In the genomic region with DNA sequence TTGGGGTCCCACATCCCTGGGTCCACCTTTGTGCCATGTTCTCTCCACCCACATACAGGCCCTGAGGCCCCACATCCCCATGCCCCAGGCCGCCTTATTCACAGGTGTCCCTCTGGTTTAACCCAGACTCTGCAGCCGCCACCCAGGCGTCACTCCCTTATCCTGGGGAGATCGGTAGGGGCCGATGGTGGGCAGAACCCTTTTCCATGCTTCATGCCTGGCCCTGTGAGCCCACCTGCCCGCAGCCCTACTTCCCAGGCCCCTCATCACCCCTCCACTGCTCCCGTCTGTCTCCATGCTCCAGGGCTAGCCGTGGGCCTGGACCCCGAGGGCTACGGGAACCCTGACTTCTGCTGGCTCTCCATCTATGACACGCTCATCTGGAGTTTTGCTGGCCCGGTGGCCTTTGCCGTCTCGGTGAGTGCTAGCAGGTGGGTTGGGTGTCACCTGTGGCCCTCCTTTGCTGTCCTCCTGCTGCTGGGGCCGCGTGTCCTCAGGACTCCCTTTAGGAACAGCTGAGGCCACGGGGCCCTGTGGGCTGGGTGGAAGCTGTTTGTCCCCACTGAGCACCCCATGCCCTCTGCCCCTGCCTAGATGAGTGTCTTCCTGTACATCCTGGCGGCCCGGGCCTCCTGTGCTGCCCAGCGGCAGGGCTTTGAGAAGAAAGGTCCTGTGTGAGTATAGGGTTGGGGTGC, we compare ENCODE assay signal across 22 cellular contexts. TPM values are rescaled to one million over a fixed set of nuclear protein-coding genes. Genes with fewer than 3 reads are reported as not detected.
DNase-seq lines count a peak whose midpoint lies in the region; ATAC-seq, FAIRE-seq and TF ChIP-seq lines count a peak whose summit lies in the region.
"Had no signal": no experiment of that assay in that cellular context is flagged by ENCODE, and none has a peak within 500 bp of the region (broad histone marks: within the 10 kb centered on the region; RNA-seq: fewer than 3 reads in every experiment).

No MANE protein-coding gene starts in this region.

- H3K9ac ChIP-seq in kidney (ENCODE audit: low read length in 2 of 2): no peak overlapping the region

- CTCF ChIA-PET in HEK293 (lab: Yijun Ruan, JAX): no interaction called here

- H3K36me3 ChIP-seq in HEK293 (ENCODE audit: control insufficient read depth in 2 of 2, insufficient read depth in 1 of 2, low read length in 2 of 2) (peaks cover 0 to 73% of the 10 kb centered on the region in 2 experiments; a peak in 1 of 3 replicates), kidney (ENCODE audit: control insufficient read depth in 1 of 2, insufficient read depth in 2 of 2, low read length in 2 of 2) (no peaks in the 10 kb centered on the region)

- no peak for FAIRE-seq in kidney (lab: Jason Lieb, UNC)
- FAIRE-seq: GM12892, H1, HepG2 had no signal

- H3K4me3 ChIP-seq in HEK293 (ENCODE audit: low read depth, low read length): no peak overlapping the region
- no peak overlapping the region for H3K4me3 ChIP-seq in kidney (ENCODE audit: low read length in 2 of 2)
- H3K4me3 ChIP-seq: PC-9 had no signal

- H3K4me1 ChIP-seq in HEK293 (ENCODE audit: control insufficient read depth, insufficient read depth, low read length): peaks cover 7% of the 10 kb centered on the region
- H3K4me1 ChIP-seq in kidney (ENCODE audit: control insufficient read depth in 1 of 2, insufficient read depth in 1 of 2, low read depth in 1 of 2, low read length in 2 of 2): peaks cover 4 to 10% of the 10 kb centered on the region in 2 donors

- peak; percentile 71 for DNase-seq in kidney
- peak; percentile 55 for DNase-seq in sciatic nerve (ENCODE audit: low spot score)
- DNase-seq in NCI-H446 treated with DMSO at 0.1 percent for 48 hours (lab: John Stamatoyannopoulos, UW): no peak
- DNase-seq in NCI-H510A treated with DMSO at 0.1 percent for 48 hours (lab: John Stamatoyannopoulos, UW): no peak
- DNase-seq: ACHN; AML-193; Caco-2; CD4-positive, CD25-positive, alpha-beta regulatory T cell; DMS153; HFFc6; KG1; NCI-H1417 treated with DMSO at 0.1 percent for 48 hours; NCI-H1930; NCI-H510A; NCI-H82; PC-9 had no signal

- POLR2A ChIA-PET in HEK293 (lab: Yijun Ruan, JAX): no interaction called here

- TF ChIP-seq CTCF in HEK293 (tag by site-specific recombination; IDR thresholded peaks at IDR 0.05) (no peak), kidney (IDR thresholded peaks at IDR 0.05; ENCODE audit: borderline replicate concordance, extremely low read depth, insufficient read depth) (no peak)

- ATAC-seq in sciatic nerve (no peak), HG02981 (IDR thresholded peaks at IDR 0.05; ENCODE audit: unreplicated experiment) (no peak)
- ATAC-seq: HepG2 had no signal

- intact Hi-C loops in kidney (cut with DNase I) (loop anchor here (10.0 kb wide), 1 partner anchor 134 kb away; no protein-coding TSS in a partner anchor), sciatic nerve (cut with DNase I) (no loop called here)

- no peaks in the 10 kb centered on the region for H3K9me3 ChIP-seq in HEK293 (ENCODE audit: control insufficient read depth, insufficient read depth, low read depth, low read length)
- H3K9me3 ChIP-seq in kidney (ENCODE audit: control insufficient read depth in 1 of 2, low read length in 2 of 2): no peaks in the 10 kb centered on the region
- H3K9me3 ChIP-seq: Caco-2 had no signal

- H3K27ac ChIP-seq in HEK293 (ENCODE audit: extremely low read depth, low read depth, low read length): no peak overlapping the region
- peak overlapping the region; percentile 34 for H3K27ac ChIP-seq in angular gyrus (ENCODE audit: low read depth, low read length)
- H3K27ac ChIP-seq in kidney (ENCODE audit: low read depth in 2 of 2, low read length in 2 of 2): no peak overlapping the region
- H3K27ac ChIP-seq: PC-9 had no signal

TF ChIP-seq in HEK293, 187 proteins besides CTCF, POLR2A, EP300 and RAD21:
- TF ChIP-seq, protein P1, sequence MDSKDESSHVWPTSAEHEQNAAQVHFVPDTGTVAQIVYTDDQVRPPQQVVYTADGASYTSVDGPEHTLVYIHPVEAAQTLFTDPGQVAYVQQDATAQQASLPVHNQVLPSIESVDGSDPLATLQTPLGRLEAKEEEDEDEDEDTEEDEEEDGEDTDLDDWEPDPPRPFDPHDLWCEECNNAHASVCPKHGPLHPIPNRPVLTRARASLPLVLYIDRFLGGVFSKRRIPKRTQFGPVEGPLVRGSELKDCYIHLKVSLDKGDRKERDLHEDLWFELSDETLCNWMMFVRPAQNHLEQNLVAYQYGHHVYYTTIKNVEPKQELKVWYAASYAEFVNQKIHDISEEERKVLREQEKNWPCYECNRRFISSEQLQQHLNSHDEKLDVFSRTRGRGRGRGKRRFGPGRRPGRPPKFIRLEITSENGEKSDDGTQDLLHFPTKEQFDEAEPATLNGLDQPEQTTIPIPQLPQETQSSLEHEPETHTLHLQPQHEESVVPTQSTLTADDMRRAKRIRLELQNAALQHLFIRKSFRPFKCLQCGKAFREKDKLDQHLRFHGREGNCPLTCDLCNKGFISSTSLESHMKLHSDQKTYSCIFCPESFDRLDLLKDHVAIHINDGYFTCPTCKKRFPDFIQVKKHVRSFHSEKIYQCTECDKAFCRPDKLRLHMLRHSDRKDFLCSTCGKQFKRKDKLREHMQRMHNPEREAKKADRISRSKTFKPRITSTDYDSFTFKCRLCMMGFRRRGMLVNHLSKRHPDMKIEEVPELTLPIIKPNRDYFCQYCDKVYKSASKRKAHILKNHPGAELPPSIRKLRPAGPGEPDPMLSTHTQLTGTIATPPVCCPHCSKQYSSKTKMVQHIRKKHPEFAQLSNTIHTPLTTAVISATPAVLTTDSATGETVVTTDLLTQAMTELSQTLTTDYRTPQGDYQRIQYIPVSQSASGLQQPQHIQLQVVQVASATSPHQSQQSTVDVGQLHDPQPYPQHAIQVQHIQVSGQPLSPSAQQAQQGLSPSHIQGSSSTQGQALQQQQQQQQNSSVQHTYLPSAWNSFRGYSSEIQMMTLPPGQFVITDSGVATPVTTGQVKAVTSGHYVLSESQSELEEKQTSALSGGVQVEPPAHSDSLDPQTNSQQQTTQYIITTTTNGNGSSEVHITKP (tag by site-specific recombination; IDR thresholded peaks at IDR 0.05): no peak
- TF ChIP-seq SCRT1 (tag by site-specific recombination; IDR thresholded peaks at IDR 0.05; ENCODE audit: borderline replicate concordance): peak; percentile 54; the same call in 1 of the 2 replicates

RNA-seq across cellular contexts. Expression of gene PSRC1, which starts 12.2 kb away (rescaled TPM):
- total RNA-seq in kidney: 4.2 TPM
- 3.5 TPM for polyA plus RNA-seq in kidney (ENCODE audit: insufficient read depth, low read depth, low replicate concordance)
- total RNA-seq in sciatic nerve: 7.6 TPM

RNA-seq across cellular contexts. Expression of gene CELSR2, which starts 21.4 kb away (rescaled TPM):
- total RNA-seq in kidney (65.6 TPM), sciatic nerve (24.0 TPM)
- 10.6 TPM for polyA plus RNA-seq in kidney (ENCODE audit: insufficient read depth, low read depth, low replicate concordance)

RNA-seq across cellular contexts. Expression of gene MYBPHL, which starts 36.0 kb away (rescaled TPM):
- 0.19 TPM for total RNA-seq in kidney
- not detected for polyA plus RNA-seq in kidney (ENCODE audit: insufficient read depth, low read depth, low replicate concordance)
- total RNA-seq in sciatic nerve: 0.45 TPM
- total RNA-seq: Caco-2; CD4-positive, CD25-positive, alpha-beta regulatory T cell; HFFc6; PC-9 had no signal
- polyA plus RNA-seq: CD4-positive, CD25-positive, alpha-beta regulatory T cell had no signal

RNA-seq across cellular contexts. Expression of gene SARS1, which starts 57.1 kb away (rescaled TPM):
- total RNA-seq in kidney: 181 TPM
- 114 TPM for polyA plus RNA-seq in kidney (ENCODE audit: insufficient read depth, low read depth, low replicate concordance)
- total RNA-seq in sciatic nerve: 123 TPM

Comparison
In these comparisons a context has a peak if more than half of its experiments do, and no peak if none do; other contexts are left out.
1. DNase-seq: peak in kidney (single experiment) and sciatic nerve (single experiment); none in NCI-H446 treated with DMSO at 0.1 percent for 48 hours (single experiment) and NCI-H510A treated with DMSO at 0.1 percent for 48 hours (single experiment).